Comparison of ENCODE assay signal across 11 cellular contexts in genomic region chr5:109743770-109744212, GRCh38. TPM values are rescaled to one million over a fixed set of nuclear protein-coding genes. Genes with fewer than 3 reads are reported as not detected.
DNase-seq lines count a peak whose midpoint lies in the region; ATAC-seq and TF ChIP-seq lines count a peak whose summit lies in the region.
"Had no signal": no experiment of that assay in that cellular context is flagged by ENCODE, and none has a peak within 500 bp of the region (broad histone marks: within the 10 kb centered on the region; RNA-seq: fewer than 3 reads in every experiment).

No MANE protein-coding gene starts in this region.

- no peak overlapping the region for H3K27ac Mint-ChIP-seq in activated CD4-positive, alpha-beta T cell treated with anti-CD3 and anti-CD28 coated beads, Interleukin-2, amount 10 ng/mL, durations not matched to agents 24 days and 14 days
- H3K27ac Mint-ChIP-seq in progenitor cell of endocrine pancreas: no peak overlapping the region
- H3K27ac Mint-ChIP-seq: activated T-cell treated with anti-CD3 and anti-CD28 coated beads, Interleukin-2, amount 50 U/mL, for 72 hours had no signal

- peaks cover 17% of the 10 kb centered on the region for H3K36me3 Mint-ChIP-seq in activated CD4-positive, alpha-beta T cell treated with anti-CD3 and anti-CD28 coated beads, Interleukin-2, amount 10 ng/mL, durations not matched to agents 24 days and 14 days (ENCODE audit: low read depth)
- no peaks in the 10 kb centered on the region for H3K36me3 Mint-ChIP-seq in progenitor cell of endocrine pancreas (ENCODE audit: insufficient read depth)

- intact Hi-C loops in right cardiac atrium (cut with DNase I): no loop called here
- intact Hi-C loops in activated CD4-positive, alpha-beta T cell treated with anti-CD3 and anti-CD28 coated beads, Interleukin-2, amount 10 ng/mL, durations not matched to agents 24 days and 14 days (cut with micrococcal nuclease): no loop called here

- H3K27me3 Mint-ChIP-seq in activated CD4-positive, alpha-beta T cell treated with anti-CD3 and anti-CD28 coated beads, Interleukin-2, amount 10 ng/mL, durations not matched to agents 24 days and 14 days: no peaks in the 10 kb centered on the region
- no peaks in the 10 kb centered on the region for H3K27me3 Mint-ChIP-seq in progenitor cell of endocrine pancreas

- no peaks in the 10 kb centered on the region for H3K27me3 ChIP-seq in right cardiac atrium (ENCODE audit: control insufficient read depth, insufficient read depth)

- H3K9me3 Mint-ChIP-seq in activated CD4-positive, alpha-beta T cell treated with anti-CD3 and anti-CD28 coated beads, Interleukin-2, amount 10 ng/mL, durations not matched to agents 24 days and 14 days: no peaks in the 10 kb centered on the region
- peaks cover 3% of the 10 kb centered on the region for H3K9me3 Mint-ChIP-seq in progenitor cell of endocrine pancreas (ENCODE audit: low read depth)
- H3K9me3 Mint-ChIP-seq: neural crest cell had no signal

- H3K4me1 Mint-ChIP-seq in activated CD4-positive, alpha-beta T cell treated with anti-CD3 and anti-CD28 coated beads, Interleukin-2, amount 10 ng/mL, durations not matched to agents 24 days and 14 days: peaks cover 15% of the 10 kb centered on the region
- H3K4me1 Mint-ChIP-seq in progenitor cell of endocrine pancreas (ENCODE audit: low read depth): peaks cover 17% of the 10 kb centered on the region

- no peak for TF ChIP-seq CTCF in progenitor cell of endocrine pancreas (IDR thresholded peaks at IDR 0.05; ENCODE audit: unreplicated experiment)

- H3K4me3 Mint-ChIP-seq in activated CD4-positive, alpha-beta T cell treated with anti-CD3 and anti-CD28 coated beads, Interleukin-2, amount 10 ng/mL, durations not matched to agents 24 days and 14 days: no peak overlapping the region
- no peak overlapping the region for H3K4me3 Mint-ChIP-seq in progenitor cell of endocrine pancreas (ENCODE audit: low read depth)
- H3K4me3 Mint-ChIP-seq: activated T-cell treated with anti-CD3 and anti-CD28 coated beads, Interleukin-2, amount 50 U/mL, for 72 hours; neural crest cell had no signal

- ATAC-seq in right cardiac atrium (peak; percentile 22 to 44), GM18909 (IDR thresholded peaks at IDR 0.05; ENCODE audit: poor library complexity, unreplicated experiment) (no peak)
- ATAC-seq: activated T-cell treated with anti-CD3 and anti-CD28 coated beads, Interleukin-2, amount 50 U/mL, for 72 hours had no signal

- peak; percentile 68 for DNase-seq in HS-27A (ENCODE audit: low read depth)
- peak; percentile 95 for DNase-seq in amniotic epithelial cell (ENCODE audit: low read depth)
- no peak for DNase-seq in right cardiac atrium
- no peak for DNase-seq in substantia nigra (lab: John Stamatoyannopoulos, UW)
- no peak for DNase-seq in activated CD4-positive, alpha-beta T cell treated with anti-CD3 and anti-CD28 coated beads, Interleukin-2, amount 10 ng/mL, durations not matched to agents 24 days and 14 days
- DNase-seq in activated CD8-positive, alpha-beta memory T cell treated with anti-CD3 and anti-CD28 coated beads, Interleukin-2, amount 50 U/mL, for 4 hours: no peak
- no peak for DNase-seq in progenitor cell of endocrine pancreas (ENCODE audit: low spot score, unreplicated experiment)
- DNase-seq: activated T-cell treated with anti-CD3 and anti-CD28 coated beads, Interleukin-2, amount 50 U/mL, for 72 hours; NCI-H446 had no signal

- 21% methylated on average over 3 of the region's 3 CpGs for WGBS in right cardiac atrium

- no peak overlapping the region for H3K4me3 ChIP-seq in right cardiac atrium (ENCODE audit: low read length)

- no peaks in the 10 kb centered on the region for H3K9me3 ChIP-seq in right cardiac atrium (ENCODE audit: control insufficient read depth, low read length)

- H3K4me1 ChIP-seq in right cardiac atrium (ENCODE audit: control insufficient read depth, insufficient read depth, low read length): peaks cover 12% of the 10 kb centered on the region

- H3K27ac ChIP-seq in right cardiac atrium (ENCODE audit: low read length) (no peak overlapping the region), substantia nigra (ENCODE audit: low read depth, low read length, poor library complexity, severe bottlenecking) (peak overlapping the region; percentile 35)

RNA-seq across cellular contexts. Expression of gene MAN2A1, which starts 54.1 kb away (rescaled TPM):
- total RNA-seq in right cardiac atrium: 10 to 100 TPM in 1 of 4 donors, 1 to 10 TPM in 3; 9.4 to 10.1 (median 9.6) TPM
- 2.9 TPM for polyA plus RNA-seq in right cardiac atrium
- 32.9 and 33.6 TPM in 2 replicates for total RNA-seq in activated CD4-positive, alpha-beta T cell treated with anti-CD3 and anti-CD28 coated beads, Interleukin-2, amount 10 ng/mL, durations not matched to agents 24 days and 14 days
- total RNA-seq in progenitor cell of endocrine pancreas: 41.9 and 45.4 TPM in 2 replicates

Comparison
In these comparisons a context has a peak if more than half of its experiments do, and no peak if none do; other contexts are left out.
1. DNase-seq: peak in HS-27A (single experiment) and amniotic epithelial cell (single experiment); none in right cardiac atrium (0 of 3), substantia nigra (0 of 49), activated CD4-positive, alpha-beta T cell treated with anti-CD3 and anti-CD28 coated beads, Interleukin-2, amount 10 ng/mL, durations not matched to agents 24 days and 14 days (single experiment), activated CD8-positive, alpha-beta memory T cell treated with anti-CD3 and anti-CD28 coated beads, Interleukin-2, amount 50 U/mL, for 4 hours (single experiment) and progenitor cell of endocrine pancreas (single experiment).